In genomic region chr17:47184671-47185070, GRCh38 we compare ENCODE assay signal across 1 cellular context.
TF ChIP-seq lines count a peak whose summit lies in the region.

No MANE protein-coding gene starts in this region.

TF ChIP-seq in K562, 482 proteins besides CTCF, POLR2A, EP300 and RAD21:
- TF ChIP-seq RBFOX2 (IDR thresholded peaks at IDR 0.05; ENCODE audit: low read depth, low read length): peak; percentile 23; the same call in 1 of the 2 replicates
- TF ChIP-seq ZNF316 (IDR thresholded peaks at IDR 0.05): no peak
- TF ChIP-seq KDM1A (IDR thresholded peaks at IDR 0.05): 0 out of 4 replicates have a peak, but pooled peaks of 1 of the 2 experiments have one; percentile 7
- no peak for TF ChIP-seq FOXK2 (conservative IDR thresholded peaks at IDR 0.05 in 1 of 2, IDR thresholded peaks at IDR 0.05 in 1 of 2; ENCODE audit: low read depth in 2 of 2)
